17 cellular contexts compared by ENCODE assay signal in the genomic region with DNA sequence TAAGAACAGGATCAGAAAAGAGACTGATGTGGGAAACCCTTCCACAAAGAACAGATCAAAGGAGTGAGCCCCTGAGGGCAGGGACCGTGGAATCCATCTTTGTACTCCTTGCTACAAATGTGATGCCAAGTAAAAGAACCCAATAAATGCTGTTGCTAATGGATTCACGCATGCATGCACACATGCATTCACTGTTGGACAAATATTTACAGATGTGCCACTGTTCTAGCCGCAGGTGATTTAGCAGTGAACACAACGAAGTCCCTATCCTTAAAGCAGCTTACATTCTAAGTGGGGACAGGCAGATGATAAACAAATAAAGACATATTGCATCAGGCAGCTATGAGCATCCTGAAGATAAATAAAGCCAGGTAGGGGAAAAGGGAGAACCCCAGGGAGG.
DNase-seq lines count a peak whose midpoint lies in the region; ATAC-seq and TF ChIP-seq lines count a peak whose summit lies in the region.
"Had no signal": no experiment of that assay in that cellular context is flagged by ENCODE, and none has a peak within 500 bp of the region (broad histone marks: within the 10 kb centered on the region; RNA-seq: fewer than 3 reads in every experiment).

No MANE protein-coding gene starts in this region.

- no peaks in the 10 kb centered on the region for H3K27me3 Mint-ChIP-seq in naive thymus-derived CD8-positive, alpha-beta T cell

- no peak for TF ChIP-seq CTCF in VCaP (conservative IDR thresholded peaks at IDR 0.05)

- peak overlapping the region; percentile 93 for H3K27ac ChIP-seq in VCaP
- H3K27ac ChIP-seq: HL-60 had no signal

- H3K9me3 Mint-ChIP-seq in naive thymus-derived CD8-positive, alpha-beta T cell: no peaks in the 10 kb centered on the region

- H3K4me3 Mint-ChIP-seq in naive thymus-derived CD8-positive, alpha-beta T cell: peak overlapping the region in 9 of 10 donors; percentile 48 to 80 (median 74)

- peaks cover 60 to 66% (median 63%) of the 10 kb centered on the region in 4 donors for H3K4me1 Mint-ChIP-seq in naive thymus-derived CD8-positive, alpha-beta T cell

- DNase-seq in NCI-H1417 (lab: John Stamatoyannopoulos, UW) (peak; percentile 32 to 79 (median 41)), NCI-H1417 treated with DMSO at 0.1 percent for 48 hours (lab: John Stamatoyannopoulos, UW) (no peak), DMS79 treated with DMSO at 0.1 percent for 48 hours (lab: John Stamatoyannopoulos, UW) (peak; percentile 92), SKM-1 treated with dmso at 0.1 percent for 144 hours (lab: John Stamatoyannopoulos, UW; ENCODE audit: unreplicated experiment) (no peak), activated gamma-delta T cell treated with Interleukin-2 at 50 U/mL for 16 hours (no peak)
- no peak for DNase-seq in naive thymus-derived CD8-positive, alpha-beta T cell
- DNase-seq: activated CD4-positive, alpha-beta T cell treated with anti-CD3 and anti-CD28 coated beads, Interleukin-2, amount 50 U/mL, for 48 hours; aorta; GDM1; mesenchymal stem cell; MG63; NCI-H526; stimulated activated CD4-positive, alpha-beta T cell treated with anti-CD3 and anti-CD28 coated beads, Interleukin-2, amount 100 ng/mL, for 24 hours had no signal

- POLR2A ChIA-PET in naive thymus-derived CD8-positive, alpha-beta T cell (lab: Charles Lee): interaction anchor here (0.7 to 33.5 kb wide), 6 partner anchors 16 to 40 kb away, joined by 3 to 613 read pairs (median 4); no protein-coding TSS in a partner anchor

- H3K36me3 Mint-ChIP-seq in naive thymus-derived CD8-positive, alpha-beta T cell: peaks cover 0 to 50% (median 9%) of the 10 kb centered on the region in 3 donors

- ATAC-seq in naive thymus-derived CD8-positive, alpha-beta T cell: no peak
- ATAC-seq in HG03432 (IDR thresholded peaks at IDR 0.05; ENCODE audit: unreplicated experiment): no peak
- ATAC-seq: SK-N-SH treated with all-trans-retinoic acid at 6 μM for 48 hours had no signal

- H3K27ac Mint-ChIP-seq in naive thymus-derived CD8-positive, alpha-beta T cell: peak overlapping the region; percentile 87 to 100 (median 99)

Comparison
In these comparisons a context has a peak if more than half of its experiments do, and no peak if none do; other contexts are left out.
1. DNase-seq: peak in NCI-H1417 (3 of 3) and DMS79 treated with DMSO at 0.1 percent for 48 hours (single experiment); none in NCI-H1417 treated with DMSO at 0.1 percent for 48 hours (single experiment), naive thymus-derived CD8-positive, alpha-beta T cell (0 of 10), SKM-1 treated with dmso at 0.1 percent for 144 hours (single experiment) and activated gamma-delta T cell treated with Interleukin-2 at 50 U/mL for 16 hours (single experiment).